ENCODE assay signal across 8 cellular contexts in genomic region chr9:129784951-129785350, GRCh38. TPM values are rescaled to one million over a fixed set of nuclear protein-coding genes. Genes with fewer than 3 reads are reported as not detected.
"Had no signal": no experiment of that assay in that cellular context is flagged by ENCODE, and none has a peak within 500 bp of the region (broad histone marks: within the 10 kb centered on the region; RNA-seq: fewer than 3 reads in every experiment).

No MANE protein-coding gene starts in this region.

RNA-seq across cellular contexts. Expression of gene PTGES, which starts 32.1 kb away (rescaled TPM):
- total RNA-seq: activated B cell treated with CpG ODN at 0.5 μM for 24 hours; activated CD4-positive, alpha-beta memory T cell treated with anti-CD3 and anti-CD28 coated beads for 36 hours; activated CD4-positive, alpha-beta memory T cell treated with anti-CD3 and anti-CD28 coated beads, Interleukin-2, amount 10 ng/mL, durations not matched to agents 7 days and 5 days; activated CD4-positive, alpha-beta T cell treated with anti-CD3 and anti-CD28 coated beads, Interleukin-2, amount 10 ng/mL, durations not matched to agents 7 days and 5 days; activated CD8-positive, alpha-beta memory T cell treated with anti-CD3 and anti-CD28 coated beads for 36 hours; activated CD8-positive, alpha-beta memory T cell treated with anti-CD3 and anti-CD28 coated beads, Interleukin-2, amount 10 ng/mL, durations not matched to agents 7 days and 5 days; activated CD8-positive, alpha-beta T cell treated with anti-CD3 and anti-CD28 coated beads, Interleukin-2, amount 10 ng/mL, durations not matched to agents 7 days and 5 days; T-cell had no signal
